Comparison of ENCODE assay signal across 1 cellular context in the genomic region with DNA sequence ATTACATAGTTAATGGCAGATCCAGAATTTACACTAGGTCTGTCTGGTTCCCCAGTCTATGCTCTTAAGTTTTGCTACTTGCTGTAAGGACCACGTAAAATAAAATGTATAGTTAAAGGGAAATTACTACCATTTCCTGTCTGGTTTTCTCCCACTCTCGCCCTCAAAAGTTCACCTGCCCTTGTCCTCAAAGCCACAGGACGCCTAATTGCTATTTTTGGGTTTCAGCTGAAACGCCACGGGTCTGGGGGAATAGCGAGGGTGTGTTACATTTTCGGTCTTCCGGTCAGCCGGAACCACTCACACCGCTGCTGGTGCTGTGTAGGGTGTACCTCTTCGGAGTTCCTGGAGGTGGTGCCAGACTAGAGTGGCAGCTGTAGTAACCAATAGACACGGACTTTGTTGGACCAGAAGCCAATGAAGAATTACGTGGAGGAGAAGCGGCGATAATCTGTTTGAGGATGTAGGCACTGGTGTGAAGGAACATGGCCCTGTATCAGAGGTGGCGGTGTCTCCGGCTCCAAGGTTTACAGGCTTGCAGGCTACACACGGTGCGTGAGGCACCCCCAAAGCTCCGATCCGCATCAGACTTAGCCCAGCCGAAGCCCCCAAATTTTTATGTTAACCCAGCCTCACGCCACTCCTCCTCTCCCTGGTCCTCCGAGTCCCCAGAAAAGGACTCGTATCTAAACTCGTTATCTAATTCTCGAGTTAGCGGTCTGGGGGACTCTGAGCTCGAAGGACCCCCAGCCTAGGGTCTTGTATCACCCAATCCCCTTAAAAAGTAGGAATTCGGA.
TF ChIP-seq lines count a peak whose summit lies in the region.

A gene with protein sequence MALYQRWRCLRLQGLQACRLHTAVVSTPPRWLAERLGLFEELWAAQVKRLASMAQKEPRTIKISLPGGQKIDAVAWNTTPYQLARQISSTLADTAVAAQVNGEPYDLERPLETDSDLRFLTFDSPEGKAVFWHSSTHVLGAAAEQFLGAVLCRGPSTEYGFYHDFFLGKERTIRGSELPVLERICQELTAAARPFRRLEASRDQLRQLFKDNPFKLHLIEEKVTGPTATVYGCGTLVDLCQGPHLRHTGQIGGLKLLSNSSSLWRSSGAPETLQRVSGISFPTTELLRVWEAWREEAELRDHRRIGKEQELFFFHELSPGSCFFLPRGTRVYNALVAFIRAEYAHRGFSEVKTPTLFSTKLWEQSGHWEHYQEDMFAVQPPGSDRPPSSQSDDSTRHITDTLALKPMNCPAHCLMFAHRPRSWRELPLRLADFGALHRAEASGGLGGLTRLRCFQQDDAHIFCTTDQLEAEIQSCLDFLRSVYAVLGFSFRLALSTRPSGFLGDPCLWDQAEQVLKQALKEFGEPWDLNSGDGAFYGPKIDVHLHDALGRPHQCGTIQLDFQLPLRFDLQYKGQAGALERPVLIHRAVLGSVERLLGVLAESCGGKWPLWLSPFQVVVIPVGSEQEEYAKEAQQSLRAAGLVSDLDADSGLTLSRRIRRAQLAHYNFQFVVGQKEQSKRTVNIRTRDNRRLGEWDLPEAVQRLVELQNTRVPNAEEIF (plus strand): TSS at position 454 of the 797 bp plus-strand sequence. CDS start 32 bp downstream, at position 486.

TF ChIP-seq in K562, 482 proteins besides CTCF, POLR2A, EP300 and RAD21 (continued from another document and continues in another):
- peak in 1 of 2 experiments; percentile 97; a peak in 1 of 3 replicates for TF ChIP-seq CBX3 (IDR thresholded peaks at IDR 0.05; ENCODE audit: borderline replicate concordance in 1 of 2, low read length in 2 of 2)
- TF ChIP-seq, protein P1, sequence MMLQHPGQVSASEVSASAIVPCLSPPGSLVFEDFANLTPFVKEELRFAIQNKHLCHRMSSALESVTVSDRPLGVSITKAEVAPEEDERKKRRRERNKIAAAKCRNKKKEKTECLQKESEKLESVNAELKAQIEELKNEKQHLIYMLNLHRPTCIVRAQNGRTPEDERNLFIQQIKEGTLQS (IDR thresholded peaks at IDR 0.05) = peak; percentile 25; the same call in 1 of the 2 replicates
- TF ChIP-seq, protein P1 (CRISPR knock-in tag; conservative IDR thresholded peaks at IDR 0.05) = peak; percentile 25; the same call in 1 of the 2 replicates
- 0 out of 2 replicates have a peak, but pooled peaks have one; percentile 68 for TF ChIP-seq SREBF1 (IDR thresholded peaks at IDR 0.05; ENCODE audit: borderline replicate concordance, low read depth, low read length)
- TF ChIP-seq CTBP1 (IDR thresholded peaks at IDR 0.05; ENCODE audit: borderline replicate concordance) = peak; percentile 91
- TF ChIP-seq, protein P2, sequence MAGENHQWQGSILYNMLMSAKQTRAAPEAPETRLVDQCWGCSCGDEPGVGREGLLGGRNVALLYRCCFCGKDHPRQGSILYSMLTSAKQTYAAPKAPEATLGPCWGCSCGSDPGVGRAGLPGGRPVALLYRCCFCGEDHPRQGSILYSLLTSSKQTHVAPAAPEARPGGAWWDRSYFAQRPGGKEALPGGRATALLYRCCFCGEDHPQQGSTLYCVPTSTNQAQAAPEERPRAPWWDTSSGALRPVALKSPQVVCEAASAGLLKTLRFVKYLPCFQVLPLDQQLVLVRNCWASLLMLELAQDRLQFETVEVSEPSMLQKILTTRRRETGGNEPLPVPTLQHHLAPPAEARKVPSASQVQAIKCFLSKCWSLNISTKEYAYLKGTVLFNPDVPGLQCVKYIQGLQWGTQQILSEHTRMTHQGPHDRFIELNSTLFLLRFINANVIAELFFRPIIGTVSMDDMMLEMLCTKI (IDR thresholded peaks at IDR 0.05; ENCODE audit: partially characterized antibody) = no peak
- TF ChIP-seq SMAD3 (CRISPR knock-in tag; conservative IDR thresholded peaks at IDR 0.05) = no peak
- TF ChIP-seq NBN (IDR thresholded peaks at IDR 0.05; ENCODE audit: low read depth) = peak; percentile 88
- TF ChIP-seq, protein P3, sequence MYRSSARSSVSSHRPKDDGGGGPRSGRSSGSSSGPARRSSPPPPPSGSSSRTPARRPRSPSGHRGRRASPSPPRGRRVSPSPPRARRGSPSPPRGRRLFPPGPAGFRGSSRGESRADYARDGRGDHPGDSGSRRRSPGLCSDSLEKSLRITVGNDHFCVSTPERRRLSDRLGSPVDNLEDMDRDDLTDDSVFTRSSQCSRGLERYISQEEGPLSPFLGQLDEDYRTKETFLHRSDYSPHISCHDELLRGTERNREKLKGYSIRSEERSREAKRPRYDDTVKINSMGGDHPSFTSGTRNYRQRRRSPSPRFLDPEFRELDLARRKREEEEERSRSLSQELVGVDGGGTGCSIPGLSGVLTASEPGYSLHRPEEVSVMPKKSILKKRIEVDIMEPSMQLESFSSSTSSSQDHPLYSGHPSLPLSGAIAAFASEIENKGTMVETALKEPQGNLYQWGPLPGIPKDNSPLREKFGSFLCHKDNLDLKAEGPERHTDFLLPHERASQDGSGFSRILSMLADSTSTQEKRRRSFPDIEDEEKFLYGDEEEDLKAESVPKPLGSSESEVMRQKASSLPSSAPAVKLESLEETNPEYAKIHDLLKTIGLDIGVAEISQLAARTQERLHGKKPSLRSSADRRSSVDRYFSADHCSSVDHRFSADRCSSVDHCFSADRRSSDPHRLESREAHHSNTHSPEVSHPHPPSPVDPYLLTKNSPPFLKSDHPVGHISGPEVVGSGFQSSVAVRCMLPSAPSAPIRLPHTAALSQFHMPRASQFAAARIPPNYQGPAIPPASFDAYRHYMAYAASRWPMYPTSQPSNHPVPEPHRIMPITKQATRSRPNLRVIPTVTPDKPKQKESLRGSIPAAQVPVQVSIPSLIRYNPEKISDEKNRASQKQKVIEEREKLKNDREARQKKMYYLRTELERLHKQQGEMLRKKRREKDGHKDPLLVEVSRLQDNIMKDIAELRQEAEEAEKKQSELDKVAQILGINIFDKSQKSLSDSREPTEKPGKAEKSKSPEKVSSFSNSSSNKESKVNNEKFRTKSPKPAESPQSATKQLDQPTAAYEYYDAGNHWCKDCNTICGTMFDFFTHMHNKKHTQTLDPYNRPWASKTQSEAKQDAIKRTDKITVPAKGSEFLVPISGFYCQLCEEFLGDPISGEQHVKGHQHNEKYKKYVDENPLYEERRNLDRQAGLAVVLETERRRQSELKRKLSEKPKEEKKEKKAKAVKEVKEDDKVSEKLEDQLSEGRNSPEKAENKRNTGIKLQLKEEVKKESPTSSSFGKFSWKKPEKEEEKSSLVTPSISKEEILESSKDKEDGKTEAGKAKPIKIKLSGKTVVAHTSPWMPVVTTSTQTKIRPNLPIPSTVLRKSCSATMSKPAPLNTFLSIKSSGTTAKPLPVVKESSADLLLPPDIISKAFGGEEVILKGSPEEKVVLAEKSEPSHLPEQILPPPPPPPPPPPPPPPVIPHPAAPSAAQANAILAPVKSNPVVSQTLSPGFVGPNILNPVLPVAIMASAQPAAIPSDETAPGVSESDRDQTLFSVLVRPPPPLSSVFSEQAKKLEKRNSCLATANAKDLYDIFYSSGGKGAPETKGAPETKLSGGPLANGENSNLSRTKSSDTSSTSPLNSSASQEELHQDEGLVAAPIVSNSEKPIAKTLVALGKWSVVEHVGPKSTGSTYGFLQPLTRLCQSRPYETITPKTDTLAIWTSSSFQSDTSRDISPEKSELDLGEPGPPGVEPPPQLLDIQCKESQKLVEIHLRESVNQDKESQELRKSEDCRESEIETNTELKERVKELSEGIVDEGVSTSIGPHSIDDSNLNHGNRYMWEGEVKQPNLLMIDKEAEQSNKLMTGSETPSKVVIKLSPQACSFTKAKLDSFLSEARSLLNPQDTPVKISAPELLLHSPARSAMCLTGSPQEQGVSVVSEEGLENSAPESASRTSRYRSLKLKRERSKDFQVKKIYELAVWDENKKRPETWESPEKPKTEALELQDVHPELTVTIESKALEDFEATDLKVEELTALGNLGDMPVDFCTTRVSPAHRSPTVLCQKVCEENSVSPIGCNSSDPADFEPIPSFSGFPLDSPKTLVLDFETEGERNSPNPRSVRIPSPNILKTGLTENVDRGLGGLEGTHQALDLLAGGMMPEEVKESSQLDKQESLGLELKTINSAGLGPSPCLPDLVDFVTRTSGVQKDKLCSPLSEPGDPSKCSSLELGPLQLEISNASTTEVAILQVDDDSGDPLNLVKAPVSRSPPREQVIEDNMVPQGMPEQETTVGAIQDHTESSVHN (IDR thresholded peaks at IDR 0.05; ENCODE audit: borderline replicate concordance in 1 of 2, low read depth in 1 of 2) = no peak; a peak in 1 of 4 replicates
- TF ChIP-seq, protein P4, sequence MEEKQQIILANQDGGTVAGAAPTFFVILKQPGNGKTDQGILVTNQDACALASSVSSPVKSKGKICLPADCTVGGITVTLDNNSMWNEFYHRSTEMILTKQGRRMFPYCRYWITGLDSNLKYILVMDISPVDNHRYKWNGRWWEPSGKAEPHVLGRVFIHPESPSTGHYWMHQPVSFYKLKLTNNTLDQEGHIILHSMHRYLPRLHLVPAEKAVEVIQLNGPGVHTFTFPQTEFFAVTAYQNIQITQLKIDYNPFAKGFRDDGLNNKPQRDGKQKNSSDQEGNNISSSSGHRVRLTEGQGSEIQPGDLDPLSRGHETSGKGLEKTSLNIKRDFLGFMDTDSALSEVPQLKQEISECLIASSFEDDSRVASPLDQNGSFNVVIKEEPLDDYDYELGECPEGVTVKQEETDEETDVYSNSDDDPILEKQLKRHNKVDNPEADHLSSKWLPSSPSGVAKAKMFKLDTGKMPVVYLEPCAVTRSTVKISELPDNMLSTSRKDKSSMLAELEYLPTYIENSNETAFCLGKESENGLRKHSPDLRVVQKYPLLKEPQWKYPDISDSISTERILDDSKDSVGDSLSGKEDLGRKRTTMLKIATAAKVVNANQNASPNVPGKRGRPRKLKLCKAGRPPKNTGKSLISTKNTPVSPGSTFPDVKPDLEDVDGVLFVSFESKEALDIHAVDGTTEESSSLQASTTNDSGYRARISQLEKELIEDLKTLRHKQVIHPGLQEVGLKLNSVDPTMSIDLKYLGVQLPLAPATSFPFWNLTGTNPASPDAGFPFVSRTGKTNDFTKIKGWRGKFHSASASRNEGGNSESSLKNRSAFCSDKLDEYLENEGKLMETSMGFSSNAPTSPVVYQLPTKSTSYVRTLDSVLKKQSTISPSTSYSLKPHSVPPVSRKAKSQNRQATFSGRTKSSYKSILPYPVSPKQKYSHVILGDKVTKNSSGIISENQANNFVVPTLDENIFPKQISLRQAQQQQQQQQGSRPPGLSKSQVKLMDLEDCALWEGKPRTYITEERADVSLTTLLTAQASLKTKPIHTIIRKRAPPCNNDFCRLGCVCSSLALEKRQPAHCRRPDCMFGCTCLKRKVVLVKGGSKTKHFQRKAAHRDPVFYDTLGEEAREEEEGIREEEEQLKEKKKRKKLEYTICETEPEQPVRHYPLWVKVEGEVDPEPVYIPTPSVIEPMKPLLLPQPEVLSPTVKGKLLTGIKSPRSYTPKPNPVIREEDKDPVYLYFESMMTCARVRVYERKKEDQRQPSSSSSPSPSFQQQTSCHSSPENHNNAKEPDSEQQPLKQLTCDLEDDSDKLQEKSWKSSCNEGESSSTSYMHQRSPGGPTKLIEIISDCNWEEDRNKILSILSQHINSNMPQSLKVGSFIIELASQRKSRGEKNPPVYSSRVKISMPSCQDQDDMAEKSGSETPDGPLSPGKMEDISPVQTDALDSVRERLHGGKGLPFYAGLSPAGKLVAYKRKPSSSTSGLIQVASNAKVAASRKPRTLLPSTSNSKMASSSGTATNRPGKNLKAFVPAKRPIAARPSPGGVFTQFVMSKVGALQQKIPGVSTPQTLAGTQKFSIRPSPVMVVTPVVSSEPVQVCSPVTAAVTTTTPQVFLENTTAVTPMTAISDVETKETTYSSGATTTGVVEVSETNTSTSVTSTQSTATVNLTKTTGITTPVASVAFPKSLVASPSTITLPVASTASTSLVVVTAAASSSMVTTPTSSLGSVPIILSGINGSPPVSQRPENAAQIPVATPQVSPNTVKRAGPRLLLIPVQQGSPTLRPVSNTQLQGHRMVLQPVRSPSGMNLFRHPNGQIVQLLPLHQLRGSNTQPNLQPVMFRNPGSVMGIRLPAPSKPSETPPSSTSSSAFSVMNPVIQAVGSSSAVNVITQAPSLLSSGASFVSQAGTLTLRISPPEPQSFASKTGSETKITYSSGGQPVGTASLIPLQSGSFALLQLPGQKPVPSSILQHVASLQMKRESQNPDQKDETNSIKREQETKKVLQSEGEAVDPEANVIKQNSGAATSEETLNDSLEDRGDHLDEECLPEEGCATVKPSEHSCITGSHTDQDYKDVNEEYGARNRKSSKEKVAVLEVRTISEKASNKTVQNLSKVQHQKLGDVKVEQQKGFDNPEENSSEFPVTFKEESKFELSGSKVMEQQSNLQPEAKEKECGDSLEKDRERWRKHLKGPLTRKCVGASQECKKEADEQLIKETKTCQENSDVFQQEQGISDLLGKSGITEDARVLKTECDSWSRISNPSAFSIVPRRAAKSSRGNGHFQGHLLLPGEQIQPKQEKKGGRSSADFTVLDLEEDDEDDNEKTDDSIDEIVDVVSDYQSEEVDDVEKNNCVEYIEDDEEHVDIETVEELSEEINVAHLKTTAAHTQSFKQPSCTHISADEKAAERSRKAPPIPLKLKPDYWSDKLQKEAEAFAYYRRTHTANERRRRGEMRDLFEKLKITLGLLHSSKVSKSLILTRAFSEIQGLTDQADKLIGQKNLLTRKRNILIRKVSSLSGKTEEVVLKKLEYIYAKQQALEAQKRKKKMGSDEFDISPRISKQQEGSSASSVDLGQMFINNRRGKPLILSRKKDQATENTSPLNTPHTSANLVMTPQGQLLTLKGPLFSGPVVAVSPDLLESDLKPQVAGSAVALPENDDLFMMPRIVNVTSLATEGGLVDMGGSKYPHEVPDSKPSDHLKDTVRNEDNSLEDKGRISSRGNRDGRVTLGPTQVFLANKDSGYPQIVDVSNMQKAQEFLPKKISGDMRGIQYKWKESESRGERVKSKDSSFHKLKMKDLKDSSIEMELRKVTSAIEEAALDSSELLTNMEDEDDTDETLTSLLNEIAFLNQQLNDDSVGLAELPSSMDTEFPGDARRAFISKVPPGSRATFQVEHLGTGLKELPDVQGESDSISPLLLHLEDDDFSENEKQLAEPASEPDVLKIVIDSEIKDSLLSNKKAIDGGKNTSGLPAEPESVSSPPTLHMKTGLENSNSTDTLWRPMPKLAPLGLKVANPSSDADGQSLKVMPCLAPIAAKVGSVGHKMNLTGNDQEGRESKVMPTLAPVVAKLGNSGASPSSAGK (IDR thresholded peaks at IDR 0.05) = peak; percentile 81
- no peak for TF ChIP-seq ZNF146 (CRISPR knock-in tag; IDR thresholded peaks at IDR 0.05; ENCODE audit: unreplicated experiment)
- TF ChIP-seq, protein P5, sequence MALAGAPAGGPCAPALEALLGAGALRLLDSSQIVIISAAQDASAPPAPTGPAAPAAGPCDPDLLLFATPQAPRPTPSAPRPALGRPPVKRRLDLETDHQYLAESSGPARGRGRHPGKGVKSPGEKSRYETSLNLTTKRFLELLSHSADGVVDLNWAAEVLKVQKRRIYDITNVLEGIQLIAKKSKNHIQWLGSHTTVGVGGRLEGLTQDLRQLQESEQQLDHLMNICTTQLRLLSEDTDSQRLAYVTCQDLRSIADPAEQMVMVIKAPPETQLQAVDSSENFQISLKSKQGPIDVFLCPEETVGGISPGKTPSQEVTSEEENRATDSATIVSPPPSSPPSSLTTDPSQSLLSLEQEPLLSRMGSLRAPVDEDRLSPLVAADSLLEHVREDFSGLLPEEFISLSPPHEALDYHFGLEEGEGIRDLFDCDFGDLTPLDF (CRISPR knock-in tag; IDR thresholded peaks at IDR 0.05) = 0 out of 2 replicates have a peak, but pooled peaks have one; percentile 44
- TF ChIP-seq FOXM1 (IDR thresholded peaks at IDR 0.05; ENCODE audit: low read depth) = peak; percentile 71; the same call in 1 of the 2 replicates
- no peak for TF ChIP-seq FOXM1 (CRISPR knock-in tag; IDR thresholded peaks at IDR 0.05; ENCODE audit: low read depth)
- no peak for TF ChIP-seq KLF1 (tag; IDR thresholded peaks at IDR 0.05)
- no peak for TF ChIP-seq CHD1 (IDR thresholded peaks at IDR 0.05; ENCODE audit: low read length)
- no peak for TF ChIP-seq ILK (tag; IDR thresholded peaks at IDR 0.05; ENCODE audit: borderline replicate concordance, low read depth)
- TF ChIP-seq FOXJ3 (CRISPR knock-in tag; IDR thresholded peaks at IDR 0.05) = no peak
- TF ChIP-seq EZH2 (IDR thresholded peaks at IDR 0.05; ENCODE audit: borderline replicate concordance, low read depth, low read length) = no peak
